In genomic region chr3:57555738-57556458, GRCh38 we compare ENCODE assay signal across 8 cellular contexts. TPM values are rescaled to one million over a fixed set of nuclear protein-coding genes. Genes with fewer than 3 reads are reported as not detected.
DNase-seq lines count a peak whose midpoint lies in the region; ATAC-seq, FAIRE-seq and TF ChIP-seq lines count a peak whose summit lies in the region.

PDE12 (plus strand) TSS chr3:57556274; CDS start chr3:57556380, 106 bp downstream.

- 2% methylated on average over 27 of the region's 54 CpGs for WGBS in HepG2 (ENCODE audit: low lambda C conversion rate)

- POLR2A ChIA-PET in HepG2 (lab: Yijun Ruan, JAX): interaction anchor here (0.7 to 3.3 kb wide), 13 partner anchors 10 to 200 kb away, joined by 3 to 36 read pairs (median 4); partner anchors contain the start of genes ARF4, DENND6A, DNAH12 and SLMAP

- peaks cover 36% of the 10 kb centered on the region for H3K4me1 ChIP-seq in HepG2 (ENCODE audit: insufficient read depth, low read length)

- peak within 1 kb of the TSS; percentile 78 to 82 (median 80) for H3K4me3 ChIP-seq in HepG2 (replicated peaks in 1 of 3; ENCODE audit: insufficient read depth in 1 of 3, low read depth in 2 of 3, low read length in 3 of 3)

- DNase-seq in C1 segment of cervical spinal cord (lab: John Stamatoyannopoulos, UW) (peak; percentile 58 to 99 (median 92)), NCI-H748 treated with DMSO at 0.1 percent for 48 hours (lab: John Stamatoyannopoulos, UW) (peak; percentile 38), dermis blood vessel endothelial cell (peak; percentile 92), HepG2 (ENCODE audit: low spot score) (peak; percentile 88)
- peak; percentile 72 to 83 for DNase-seq in activated CD4-positive, alpha-beta T cell treated with anti-CD3 and anti-CD28 coated beads, Interleukin-2, amount 50 U/mL, for 24 hours (ENCODE audit: low read depth in 1 of 2, low spot score in 1 of 2)
- peak; percentile 73 to 74 for DNase-seq in stimulated activated CD4-positive, alpha-beta T cell treated with anti-CD3 and anti-CD28 coated beads, Interleukin-2, amount 100 ng/mL, for 48 hours

- H3K79me2 ChIP-seq in HepG2 (ENCODE audit: insufficient read depth, low read length): peaks cover 47% of the 10 kb centered on the region

- TF ChIP-seq POLR2A in HepG2 (IDR thresholded peaks at IDR 0.05; ENCODE audit: insufficient read depth in 1 of 2, low read depth in 2 of 2, low read length in 2 of 2): peak; percentile 93 to 95

- peak within 1 kb of the TSS; percentile 94 for H3K9ac ChIP-seq in HepG2 (ENCODE audit: insufficient read depth, low read depth, low read length)

- TF ChIP-seq EP300 in HepG2 (IDR thresholded peaks at IDR 0.05; ENCODE audit: low read depth in 2 of 2, low read length in 2 of 2) (peak in 1 of 2 experiments; percentile 82; a peak in 2 of 4 replicates), HepG2 (CRISPR knock-in tag; IDR thresholded peaks at IDR 0.05; ENCODE audit: borderline replicate concordance) (peak; percentile 61; the same call in 1 of the 2 replicates)

- H3K4me2 ChIP-seq in HepG2 (ENCODE audit: low read depth, low read length): peak within 1 kb of the TSS; percentile 98

- no peaks in the 10 kb centered on the region; a peak in 2 of 5 replicates for H3K36me3 ChIP-seq in HepG2 (replicated peaks in 1 of 2; ENCODE audit: control insufficient read depth in 1 of 2, insufficient read depth in 2 of 2, low read length in 2 of 2)

- H3K9me3 ChIP-seq in HepG2 (ENCODE audit: low read length): no peaks in the 10 kb centered on the region

- intact Hi-C loops in HepG2 (cut with micrococcal nuclease; ENCODE audit: unreplicated experiment): loop anchor here (2.0 to 5.0 kb wide), 2 partner anchors 41 to 159 kb away; partner anchors contain the start of gene ARF4

- in situ Hi-C loops in HepG2 (cut with HindIII; ENCODE audit: extremely low pct_ligation_motif_present, low pct_unique_long_range_greater_than_20kb): loop anchor here (10.0 kb wide), 1 partner anchor 161 kb away; no protein-coding TSS in a partner anchor

- TF ChIP-seq CTCF in HepG2 (CRISPR knock-in tag; IDR thresholded peaks at IDR 0.05): peak; percentile 23; the same call in 1 of the 2 replicates

- CTCF ChIA-PET in HepG2 (lab: Yijun Ruan, JAX; ENCODE audit: low intra/inter-chr PET ratio, low total read pairs): no interaction called here

- peak; percentile 34; the same call in 1 of the 2 replicates for TF ChIP-seq RAD21 in HepG2 (CRISPR knock-in tag; IDR thresholded peaks at IDR 0.05)

- H4K20me1 ChIP-seq in HepG2 (ENCODE audit: insufficient read depth, low read length): no peaks in the 10 kb centered on the region

- H3K27me3 ChIP-seq in HepG2 (ENCODE audit: control insufficient read depth in 1 of 2, insufficient read depth in 2 of 2, low read length in 2 of 2): no peaks in the 10 kb centered on the region; a peak in 1 of 5 replicates

- H2AFZ ChIP-seq in HepG2 (ENCODE audit: low read length): peak within 1 kb of the TSS; percentile 88

- BruUV-seq in HepG2 (replicated peaks; lab: Mats Ljungman, UMichigan): no TSS peak

- ATAC-seq in GM19324 (IDR thresholded peaks at IDR 0.05; ENCODE audit: low FRiP score, unreplicated experiment) (peak; percentile 88), HG03460 (IDR thresholded peaks at IDR 0.05; ENCODE audit: unreplicated experiment) (peak; percentile 82), HepG2 (peak; percentile 91)

- peak; percentile 82 for FAIRE-seq in HepG2 (lab: Jason Lieb, UNC)

- H3K27ac ChIP-seq in HepG2 (ENCODE audit: extremely low read length, insufficient read depth, low read length): peak within 1 kb of the TSS; percentile 92

TF ChIP-seq in HepG2, 621 proteins besides CTCF, POLR2A, EP300 and RAD21 (continues in another document):
- TF ChIP-seq ZNF501 (CRISPR knock-in tag; IDR thresholded peaks at IDR 0.05) (peak; percentile 97), MXI1 (IDR thresholded peaks at IDR 0.05; ENCODE audit: borderline replicate concordance, low read depth, low read length) (peak; percentile 71; the same call in 2 of the 3 replicates), ZNF512 (CRISPR knock-in tag; IDR thresholded peaks at IDR 0.05) (no peak), KLF16 (CRISPR knock-in tag; IDR thresholded peaks at IDR 0.05) (peak; percentile 91 to 92; a peak in 3 of 4 replicates), ASH2L (IDR thresholded peaks at IDR 0.05; ENCODE audit: insufficient read length, low read depth, low read length) (peak; percentile 99), MTF2 (CRISPR knock-in tag; IDR thresholded peaks at IDR 0.05; ENCODE audit: borderline replicate concordance) (no peak), DBP (CRISPR knock-in tag; IDR thresholded peaks at IDR 0.05; ENCODE audit: not compliant biosample characterization) (no peak), TCF7 (IDR thresholded peaks at IDR 0.05; ENCODE audit: low read depth) (no peak), MYPOP (CRISPR knock-in tag; IDR thresholded peaks at IDR 0.05) (peak; percentile 38; the same call in 1 of the 2 replicates), ZNF800 (CRISPR knock-in tag; IDR thresholded peaks at IDR 0.05) (no peak), KDM1A (CRISPR knock-in tag; IDR thresholded peaks at IDR 0.05) (0 out of 2 replicates have a peak, but pooled peaks have one; percentile 8), NFE2L1 (CRISPR knock-in tag; IDR thresholded peaks at IDR 0.05; ENCODE audit: borderline replicate concordance) (no peak; the same call in 1 of the 2 replicates), HDAC6 (IDR thresholded peaks at IDR 0.05; ENCODE audit: low read depth, low read length) (no peak)

RNA-seq across cellular contexts. Expression of gene PDE12, which starts in this region (rescaled TPM):
- total RNA-seq in dermis blood vessel endothelial cell (18.4 and 24.9 TPM in 2 replicates), HepG2 (2016; rRNA removed; fragmentation: Illumina TruSeq; extraction: Trizol) (17.8 and 20.6 TPM in 2 replicates)
- total RNA-seq in HepG2 (2016; cell fraction: cytosol; rRNA removed; fragmentation: Illumina TruSeq; extraction: Trizol; ENCODE audit: low read depth): 0.91 and 0.97 TPM in 2 replicates
- 17.9 and 18.3 TPM in 2 replicates for total RNA-seq in HepG2 (2016; cell fraction: insoluble cytoplasmic fraction; rRNA removed; fragmentation: Illumina TruSeq; extraction: Trizol)
- 4.3 and 5.0 TPM in 2 replicates for total RNA-seq in HepG2 (2016; cell fraction: membrane; rRNA removed; fragmentation: Illumina TruSeq; extraction: Trizol)
- 11.8 and 13.0 TPM in 2 replicates for total RNA-seq in HepG2 (2016; cell fraction: nucleus; rRNA removed; fragmentation: Illumina TruSeq; extraction: Trizol)
- 8.8 and 9.0 TPM in 2 replicates for polyA plus RNA-seq in HepG2 (2011; rRNA removed)
- polyA plus RNA-seq in HepG2 (2011; cell fraction: cytosol; rRNA removed): 7.3 and 8.3 TPM in 2 replicates
- polyA plus RNA-seq in HepG2 (2011; cell fraction: nucleus; rRNA removed): 6.4 and 6.7 TPM in 2 replicates
- polyA plus RNA-seq in HepG2 (2012): 5.6 and 6.2 TPM in 2 replicates
- polyA plus RNA-seq in HepG2 (2016; cell fraction: cytosol; fragmentation: Illumina TruSeq; extraction: Trizol; ENCODE audit: low read depth): 0.32 and 0.44 TPM in 2 replicates
- 18.3 and 18.8 TPM in 2 replicates for polyA plus RNA-seq in HepG2 (2016; cell fraction: insoluble cytoplasmic fraction; fragmentation: Illumina TruSeq; extraction: Trizol; ENCODE audit: low read depth)
- 1.3 and 1.7 TPM in 2 replicates for polyA plus RNA-seq in HepG2 (2016; cell fraction: membrane; fragmentation: Illumina TruSeq; extraction: Trizol; ENCODE audit: low read depth)
- polyA plus RNA-seq in HepG2 (2016; cell fraction: nucleus; fragmentation: Illumina TruSeq; extraction: Trizol; ENCODE audit: insufficient read depth, low read depth): 11.3 and 12.4 TPM in 2 replicates
- 45.3 and 71.3 TPM in 2 replicates for polyA minus RNA-seq in HepG2 (2011; rRNA and poly(A)+ RNA removed; ENCODE audit: low replicate concordance)
- 16.4 and 19.3 TPM in 2 replicates for polyA minus RNA-seq in HepG2 (2011; cell fraction: cytosol; rRNA and poly(A)+ RNA removed)
- 17.0 and 17.3 TPM in 2 replicates for polyA minus RNA-seq in HepG2 (2011; cell fraction: nucleus; rRNA and poly(A)+ RNA removed)

Comparison
In these comparisons a context has a peak if more than half of its experiments do, and no peak if none do; other contexts are left out.
1. Peak in every context shown above with its lines: DNase-seq, ATAC-seq, H3K4me3 ChIP-seq and H3K27ac ChIP-seq.
2. DNase-seq: peak in every context shown above with its lines; median percentile 92 in C1 segment of cervical spinal cord; 92 in dermis blood vessel endothelial cell; 88 in HepG2; 78 in activated CD4-positive, alpha-beta T cell treated with anti-CD3 and anti-CD28 coated beads, Interleukin-2, amount 50 U/mL, for 24 hours; 74 in stimulated activated CD4-positive, alpha-beta T cell treated with anti-CD3 and anti-CD28 coated beads, Interleukin-2, amount 100 ng/mL, for 48 hours; 38 in NCI-H748 treated with DMSO at 0.1 percent for 48 hours.